Comparison of ENCODE assay signal across 22 cellular contexts in the genomic region with DNA sequence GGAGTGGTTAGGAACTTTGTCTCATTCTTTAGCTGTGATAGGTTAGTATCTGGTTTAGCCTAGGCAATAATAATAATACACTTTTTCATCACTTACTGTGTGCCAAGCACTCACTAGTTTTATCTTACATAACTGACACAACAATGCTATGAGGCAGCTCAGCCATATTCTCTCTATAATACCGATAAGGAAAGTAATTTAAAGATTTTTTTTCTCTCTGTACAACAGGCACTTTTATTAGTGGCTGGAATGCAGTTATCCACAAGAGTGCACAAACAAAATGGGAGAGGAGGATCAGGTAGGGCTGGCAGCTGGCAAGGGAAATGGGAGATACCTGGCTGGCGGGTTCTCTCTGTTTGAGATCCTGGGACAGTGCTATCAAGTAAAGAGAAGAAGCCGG. TPM values are rescaled to one million over a fixed set of nuclear protein-coding genes. Genes with fewer than 3 reads are reported as not detected.
DNase-seq lines count a peak whose midpoint lies in the region; ATAC-seq lines count a peak whose summit lies in the region.
"Had no signal": no experiment of that assay in that cellular context is flagged by ENCODE, and none has a peak within 500 bp of the region (broad histone marks: within the 10 kb centered on the region; RNA-seq: fewer than 3 reads in every experiment).

No MANE protein-coding gene starts in this region.

- DNase-seq in NCI-H2171 treated with DMSO at 0.1 percent for 48 hours (lab: John Stamatoyannopoulos, UW) (peak; percentile 22), NCI-H2171 (lab: John Stamatoyannopoulos, UW) (no peak), iris pigment epithelial cell (ENCODE audit: low read depth) (peak; percentile 59), HCEC 1CT (no peak), DMS114 treated with DMSO at 0.1 percent for 48 hours (lab: John Stamatoyannopoulos, UW; ENCODE audit: unreplicated experiment) (no peak), GM19240 (ENCODE audit: insufficient read length, low spot score) (no peak)
- DNase-seq: BE2C; CD4-positive, alpha-beta T cell; DMS79 treated with DMSO at 0.1 percent for 48 hours; GDM1; Karpas-422; MM.1S; NCI-H1105; NCI-H1694; NCI-H526 treated with DMSO at 0.1 percent for 48 hours; NK-92 treated with Interleukin-12 subunit alpha and Interleukin-12 subunit beta, amount 100 ng/mL, for 24 hours; RPMI8226 had no signal

- H3K9me3 Mint-ChIP-seq in activated T-helper 17 cell treated with anti-CD3 and anti-CD28 coated beads, Interleukin-2, amount 50 U/mL, for 72 hours = no peaks in the 10 kb centered on the region
- no peaks in the 10 kb centered on the region for H3K9me3 Mint-ChIP-seq in stimulated activated memory B cell treated with anti-CD40 and anti-IgM and Interleukin-4, amounts not matched to agents 10 μg/mL and 1 μg/mL and 100 μg/mL, for 72 hours
- H3K9me3 Mint-ChIP-seq: CD4-positive, alpha-beta T cell had no signal

- peak overlapping the region; percentile 65 for H3K27ac Mint-ChIP-seq in activated T-helper 17 cell treated with anti-CD3 and anti-CD28 coated beads, Interleukin-2, amount 50 U/mL, for 72 hours
- peak overlapping the region; percentile 22 for H3K27ac Mint-ChIP-seq in stimulated activated memory B cell treated with anti-CD40 and anti-IgM and Interleukin-4, amounts not matched to agents 10 μg/mL and 1 μg/mL and 100 μg/mL, for 72 hours
- H3K27ac Mint-ChIP-seq: CD4-positive, alpha-beta T cell had no signal

- H3K4me1 Mint-ChIP-seq in activated T-helper 17 cell treated with anti-CD3 and anti-CD28 coated beads, Interleukin-2, amount 50 U/mL, for 72 hours = peaks cover 54% of the 10 kb centered on the region
- peaks cover 34% of the 10 kb centered on the region for H3K4me1 Mint-ChIP-seq in stimulated activated memory B cell treated with anti-CD40 and anti-IgM and Interleukin-4, amounts not matched to agents 10 μg/mL and 1 μg/mL and 100 μg/mL, for 72 hours

- H3K36me3 Mint-ChIP-seq in activated T-helper 17 cell treated with anti-CD3 and anti-CD28 coated beads, Interleukin-2, amount 50 U/mL, for 72 hours (ENCODE audit: low read depth) = peaks cover 22% of the 10 kb centered on the region
- no peaks in the 10 kb centered on the region for H3K36me3 Mint-ChIP-seq in stimulated activated memory B cell treated with anti-CD40 and anti-IgM and Interleukin-4, amounts not matched to agents 10 μg/mL and 1 μg/mL and 100 μg/mL, for 72 hours

- no peak overlapping the region for H3K4me3 Mint-ChIP-seq in activated T-helper 17 cell treated with anti-CD3 and anti-CD28 coated beads, Interleukin-2, amount 50 U/mL, for 72 hours
- no peak overlapping the region for H3K4me3 Mint-ChIP-seq in stimulated activated memory B cell treated with anti-CD40 and anti-IgM and Interleukin-4, amounts not matched to agents 10 μg/mL and 1 μg/mL and 100 μg/mL, for 72 hours
- H3K4me3 Mint-ChIP-seq: CD4-positive, alpha-beta T cell had no signal

- no peak for ATAC-seq in activated T-helper 17 cell treated with anti-CD3 and anti-CD28 coated beads, Interleukin-2, amount 50 U/mL, for 72 hours (replicated peaks)
- ATAC-seq in stimulated activated memory B cell treated with anti-CD40 and anti-IgM and Interleukin-4, amounts not matched to agents 10 μg/mL and 1 μg/mL and 100 μg/mL, for 72 hours = no peak
- ATAC-seq: GM12878, HCT116, HepG2 had no signal

- H3K27me3 Mint-ChIP-seq in activated T-helper 17 cell treated with anti-CD3 and anti-CD28 coated beads, Interleukin-2, amount 50 U/mL, for 72 hours = no peaks in the 10 kb centered on the region
- no peaks in the 10 kb centered on the region for H3K27me3 Mint-ChIP-seq in stimulated activated memory B cell treated with anti-CD40 and anti-IgM and Interleukin-4, amounts not matched to agents 10 μg/mL and 1 μg/mL and 100 μg/mL, for 72 hours
- H3K27me3 Mint-ChIP-seq: CD4-positive, alpha-beta T cell had no signal

RNA-seq across cellular contexts. Expression of a gene that starts 7.6 kb away (rescaled TPM):
- total RNA-seq in activated T-helper 17 cell treated with anti-CD3 and anti-CD28 coated beads, Interleukin-2, amount 50 U/mL, for 72 hours = 10 to 100 TPM; 15.5 to 20.8 TPM

Comparison
In these comparisons a context has a peak if more than half of its experiments do, and no peak if none do; other contexts are left out.
1. DNase-seq: peak in NCI-H2171 treated with DMSO at 0.1 percent for 48 hours (single experiment) and iris pigment epithelial cell (single experiment); none in NCI-H2171 (single experiment), HCEC 1CT (single experiment), DMS114 treated with DMSO at 0.1 percent for 48 hours (single experiment) and GM19240 (single experiment).